In the genomic region with DNA sequence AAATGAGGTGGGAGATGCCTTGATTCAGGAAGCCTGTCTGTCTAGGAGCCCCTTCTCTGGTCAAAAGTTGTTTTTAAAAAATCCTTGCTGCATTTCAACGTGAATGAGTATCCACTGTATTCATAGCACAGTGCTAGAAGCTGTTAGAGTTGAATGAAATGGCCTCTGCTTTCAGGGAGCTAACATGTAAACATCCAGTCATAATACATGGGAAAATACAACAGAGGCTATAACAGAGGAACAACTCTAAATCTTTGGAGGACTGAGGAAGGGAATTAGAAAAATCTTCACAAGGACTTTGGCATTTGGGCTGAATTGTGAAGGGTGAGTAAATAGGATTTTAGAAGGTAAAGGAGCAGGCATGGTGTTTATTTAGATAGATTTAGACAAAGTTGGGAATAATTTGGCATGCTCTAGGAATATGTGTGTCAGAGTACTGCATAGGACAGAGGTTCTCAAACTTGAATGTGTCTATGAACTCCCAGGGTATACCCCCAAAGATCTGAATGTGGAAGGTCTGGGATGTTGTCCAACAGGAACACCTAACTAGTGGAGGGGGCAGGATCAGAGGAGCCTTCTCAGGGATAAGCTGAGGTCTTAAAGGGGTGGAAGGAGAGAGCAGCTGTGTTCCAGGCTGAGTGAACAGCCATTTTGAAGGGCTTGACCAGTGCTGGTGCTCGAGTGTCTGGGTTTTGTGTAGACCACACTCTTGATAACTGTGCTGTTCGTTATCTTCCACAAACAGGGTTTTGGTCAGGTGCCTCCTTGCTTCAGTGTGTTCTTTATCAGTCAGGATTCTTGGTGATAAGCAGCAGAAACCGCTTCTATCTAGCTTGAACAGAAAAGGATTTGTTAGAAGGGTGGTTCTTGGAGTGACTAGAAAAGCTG, we compare ENCODE assay signal across 1 cellular context.
TF ChIP-seq lines count a peak whose summit lies in the region.

No MANE protein-coding gene starts in this region.

TF ChIP-seq in HepG2, 621 proteins besides CTCF, POLR2A, EP300 and RAD21 (continues in another document):
- TF ChIP-seq ZNF775 (CRISPR knock-in tag; IDR thresholded peaks at IDR 0.05; ENCODE audit: borderline replicate concordance) (no peak), PITX1 (CRISPR knock-in tag; IDR thresholded peaks at IDR 0.05) (no peak), HOXA3 (CRISPR knock-in tag; IDR thresholded peaks at IDR 0.05) (no peak), XRCC5 (optimal IDR thresholded peaks at IDR 0.05; ENCODE audit: low read length) (no peak), ZIK1 (CRISPR knock-in tag; IDR thresholded peaks at IDR 0.05; ENCODE audit: borderline replicate concordance, low read depth) (no peak)
- TF ChIP-seq, protein P1, sequence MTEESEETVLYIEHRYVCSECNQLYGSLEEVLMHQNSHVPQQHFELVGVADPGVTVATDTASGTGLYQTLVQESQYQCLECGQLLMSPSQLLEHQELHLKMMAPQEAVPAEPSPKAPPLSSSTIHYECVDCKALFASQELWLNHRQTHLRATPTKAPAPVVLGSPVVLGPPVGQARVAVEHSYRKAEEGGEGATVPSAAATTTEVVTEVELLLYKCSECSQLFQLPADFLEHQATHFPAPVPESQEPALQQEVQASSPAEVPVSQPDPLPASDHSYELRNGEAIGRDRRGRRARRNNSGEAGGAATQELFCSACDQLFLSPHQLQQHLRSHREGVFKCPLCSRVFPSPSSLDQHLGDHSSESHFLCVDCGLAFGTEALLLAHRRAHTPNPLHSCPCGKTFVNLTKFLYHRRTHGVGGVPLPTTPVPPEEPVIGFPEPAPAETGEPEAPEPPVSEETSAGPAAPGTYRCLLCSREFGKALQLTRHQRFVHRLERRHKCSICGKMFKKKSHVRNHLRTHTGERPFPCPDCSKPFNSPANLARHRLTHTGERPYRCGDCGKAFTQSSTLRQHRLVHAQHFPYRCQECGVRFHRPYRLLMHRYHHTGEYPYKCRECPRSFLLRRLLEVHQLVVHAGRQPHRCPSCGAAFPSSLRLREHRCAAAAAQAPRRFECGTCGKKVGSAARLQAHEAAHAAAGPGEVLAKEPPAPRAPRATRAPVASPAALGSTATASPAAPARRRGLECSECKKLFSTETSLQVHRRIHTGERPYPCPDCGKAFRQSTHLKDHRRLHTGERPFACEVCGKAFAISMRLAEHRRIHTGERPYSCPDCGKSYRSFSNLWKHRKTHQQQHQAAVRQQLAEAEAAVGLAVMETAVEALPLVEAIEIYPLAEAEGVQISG (CRISPR knock-in tag; IDR thresholded peaks at IDR 0.05): no peak
- TF ChIP-seq, protein P2, sequence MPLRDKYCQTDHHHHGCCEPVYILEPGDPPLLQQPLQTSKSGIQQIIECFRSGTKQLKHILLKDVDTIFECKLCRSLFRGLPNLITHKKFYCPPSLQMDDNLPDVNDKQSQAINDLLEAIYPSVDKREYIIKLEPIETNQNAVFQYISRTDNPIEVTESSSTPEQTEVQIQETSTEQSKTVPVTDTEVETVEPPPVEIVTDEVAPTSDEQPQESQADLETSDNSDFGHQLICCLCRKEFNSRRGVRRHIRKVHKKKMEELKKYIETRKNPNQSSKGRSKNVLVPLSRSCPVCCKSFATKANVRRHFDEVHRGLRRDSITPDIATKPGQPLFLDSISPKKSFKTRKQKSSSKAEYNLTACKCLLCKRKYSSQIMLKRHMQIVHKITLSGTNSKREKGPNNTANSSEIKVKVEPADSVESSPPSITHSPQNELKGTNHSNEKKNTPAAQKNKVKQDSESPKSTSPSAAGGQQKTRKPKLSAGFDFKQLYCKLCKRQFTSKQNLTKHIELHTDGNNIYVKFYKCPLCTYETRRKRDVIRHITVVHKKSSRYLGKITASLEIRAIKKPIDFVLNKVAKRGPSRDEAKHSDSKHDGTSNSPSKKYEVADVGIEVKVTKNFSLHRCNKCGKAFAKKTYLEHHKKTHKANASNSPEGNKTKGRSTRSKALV (CRISPR knock-in tag; IDR thresholded peaks at IDR 0.05): no peak
- TF ChIP-seq, protein P3, sequence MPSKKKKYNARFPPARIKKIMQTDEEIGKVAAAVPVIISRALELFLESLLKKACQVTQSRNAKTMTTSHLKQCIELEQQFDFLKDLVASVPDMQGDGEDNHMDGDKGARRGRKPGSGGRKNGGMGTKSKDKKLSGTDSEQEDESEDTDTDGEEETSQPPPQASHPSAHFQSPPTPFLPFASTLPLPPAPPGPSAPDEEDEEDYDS (CRISPR knock-in tag; IDR thresholded peaks at IDR 0.05): no peak
- TF ChIP-seq, protein P4, sequence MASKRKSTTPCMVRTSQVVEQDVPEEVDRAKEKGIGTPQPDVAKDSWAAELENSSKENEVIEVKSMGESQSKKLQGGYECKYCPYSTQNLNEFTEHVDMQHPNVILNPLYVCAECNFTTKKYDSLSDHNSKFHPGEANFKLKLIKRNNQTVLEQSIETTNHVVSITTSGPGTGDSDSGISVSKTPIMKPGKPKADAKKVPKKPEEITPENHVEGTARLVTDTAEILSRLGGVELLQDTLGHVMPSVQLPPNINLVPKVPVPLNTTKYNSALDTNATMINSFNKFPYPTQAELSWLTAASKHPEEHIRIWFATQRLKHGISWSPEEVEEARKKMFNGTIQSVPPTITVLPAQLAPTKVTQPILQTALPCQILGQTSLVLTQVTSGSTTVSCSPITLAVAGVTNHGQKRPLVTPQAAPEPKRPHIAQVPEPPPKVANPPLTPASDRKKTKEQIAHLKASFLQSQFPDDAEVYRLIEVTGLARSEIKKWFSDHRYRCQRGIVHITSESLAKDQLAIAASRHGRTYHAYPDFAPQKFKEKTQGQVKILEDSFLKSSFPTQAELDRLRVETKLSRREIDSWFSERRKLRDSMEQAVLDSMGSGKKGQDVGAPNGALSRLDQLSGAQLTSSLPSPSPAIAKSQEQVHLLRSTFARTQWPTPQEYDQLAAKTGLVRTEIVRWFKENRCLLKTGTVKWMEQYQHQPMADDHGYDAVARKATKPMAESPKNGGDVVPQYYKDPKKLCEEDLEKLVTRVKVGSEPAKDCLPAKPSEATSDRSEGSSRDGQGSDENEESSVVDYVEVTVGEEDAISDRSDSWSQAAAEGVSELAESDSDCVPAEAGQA (IDR thresholded peaks at IDR 0.05; ENCODE audit: low read depth): no peak
- TF ChIP-seq, protein P4 (CRISPR knock-in tag; IDR thresholded peaks at IDR 0.05; ENCODE audit: borderline replicate concordance): no peak
- TF ChIP-seq, protein P5, sequence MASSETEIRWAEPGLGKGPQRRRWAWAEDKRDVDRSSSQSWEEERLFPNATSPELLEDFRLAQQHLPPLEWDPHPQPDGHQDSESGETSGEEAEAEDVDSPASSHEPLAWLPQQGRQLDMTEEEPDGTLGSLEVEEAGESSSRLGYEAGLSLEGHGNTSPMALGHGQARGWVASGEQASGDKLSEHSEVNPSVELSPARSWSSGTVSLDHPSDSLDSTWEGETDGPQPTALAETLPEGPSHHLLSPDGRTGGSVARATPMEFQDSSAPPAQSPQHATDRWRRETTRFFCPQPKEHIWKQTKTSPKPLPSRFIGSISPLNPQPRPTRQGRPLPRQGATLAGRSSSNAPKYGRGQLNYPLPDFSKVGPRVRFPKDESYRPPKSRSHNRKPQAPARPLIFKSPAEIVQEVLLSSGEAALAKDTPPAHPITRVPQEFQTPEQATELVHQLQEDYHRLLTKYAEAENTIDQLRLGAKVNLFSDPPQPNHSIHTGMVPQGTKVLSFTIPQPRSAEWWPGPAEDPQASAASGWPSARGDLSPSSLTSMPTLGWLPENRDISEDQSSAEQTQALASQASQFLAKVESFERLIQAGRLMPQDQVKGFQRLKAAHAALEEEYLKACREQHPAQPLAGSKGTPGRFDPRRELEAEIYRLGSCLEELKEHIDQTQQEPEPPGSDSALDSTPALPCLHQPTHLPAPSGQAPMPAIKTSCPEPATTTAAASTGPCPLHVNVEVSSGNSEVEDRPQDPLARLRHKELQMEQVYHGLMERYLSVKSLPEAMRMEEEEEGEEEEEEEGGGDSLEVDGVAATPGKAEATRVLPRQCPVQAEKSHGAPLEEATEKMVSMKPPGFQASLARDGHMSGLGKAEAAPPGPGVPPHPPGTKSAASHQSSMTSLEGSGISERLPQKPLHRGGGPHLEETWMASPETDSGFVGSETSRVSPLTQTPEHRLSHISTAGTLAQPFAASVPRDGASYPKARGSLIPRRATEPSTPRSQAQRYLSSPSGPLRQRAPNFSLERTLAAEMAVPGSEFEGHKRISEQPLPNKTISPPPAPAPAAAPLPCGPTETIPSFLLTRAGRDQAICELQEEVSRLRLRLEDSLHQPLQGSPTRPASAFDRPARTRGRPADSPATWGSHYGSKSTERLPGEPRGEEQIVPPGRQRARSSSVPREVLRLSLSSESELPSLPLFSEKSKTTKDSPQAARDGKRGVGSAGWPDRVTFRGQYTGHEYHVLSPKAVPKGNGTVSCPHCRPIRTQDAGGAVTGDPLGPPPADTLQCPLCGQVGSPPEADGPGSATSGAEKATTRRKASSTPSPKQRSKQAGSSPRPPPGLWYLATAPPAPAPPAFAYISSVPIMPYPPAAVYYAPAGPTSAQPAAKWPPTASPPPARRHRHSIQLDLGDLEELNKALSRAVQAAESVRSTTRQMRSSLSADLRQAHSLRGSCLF (CRISPR knock-in tag; IDR thresholded peaks at IDR 0.05; ENCODE audit: borderline replicate concordance): no peak
- TF ChIP-seq, protein P6, sequence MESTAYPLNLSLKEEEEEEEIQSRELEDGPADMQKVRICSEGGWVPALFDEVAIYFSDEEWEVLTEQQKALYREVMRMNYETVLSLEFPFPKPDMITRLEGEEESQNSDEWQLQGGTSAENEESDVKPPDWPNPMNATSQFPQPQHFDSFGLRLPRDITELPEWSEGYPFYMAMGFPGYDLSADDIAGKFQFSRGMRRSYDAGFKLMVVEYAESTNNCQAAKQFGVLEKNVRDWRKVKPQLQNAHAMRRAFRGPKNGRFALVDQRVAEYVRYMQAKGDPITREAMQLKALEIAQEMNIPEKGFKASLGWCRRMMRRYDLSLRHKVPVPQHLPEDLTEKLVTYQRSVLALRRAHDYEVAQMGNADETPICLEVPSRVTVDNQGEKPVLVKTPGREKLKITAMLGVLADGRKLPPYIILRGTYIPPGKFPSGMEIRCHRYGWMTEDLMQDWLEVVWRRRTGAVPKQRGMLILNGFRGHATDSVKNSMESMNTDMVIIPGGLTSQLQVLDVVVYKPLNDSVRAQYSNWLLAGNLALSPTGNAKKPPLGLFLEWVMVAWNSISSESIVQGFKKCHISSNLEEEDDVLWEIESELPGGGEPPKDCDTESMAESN (CRISPR knock-in tag; conservative IDR thresholded peaks at IDR 0.05): no peak
- TF ChIP-seq, protein P7, sequence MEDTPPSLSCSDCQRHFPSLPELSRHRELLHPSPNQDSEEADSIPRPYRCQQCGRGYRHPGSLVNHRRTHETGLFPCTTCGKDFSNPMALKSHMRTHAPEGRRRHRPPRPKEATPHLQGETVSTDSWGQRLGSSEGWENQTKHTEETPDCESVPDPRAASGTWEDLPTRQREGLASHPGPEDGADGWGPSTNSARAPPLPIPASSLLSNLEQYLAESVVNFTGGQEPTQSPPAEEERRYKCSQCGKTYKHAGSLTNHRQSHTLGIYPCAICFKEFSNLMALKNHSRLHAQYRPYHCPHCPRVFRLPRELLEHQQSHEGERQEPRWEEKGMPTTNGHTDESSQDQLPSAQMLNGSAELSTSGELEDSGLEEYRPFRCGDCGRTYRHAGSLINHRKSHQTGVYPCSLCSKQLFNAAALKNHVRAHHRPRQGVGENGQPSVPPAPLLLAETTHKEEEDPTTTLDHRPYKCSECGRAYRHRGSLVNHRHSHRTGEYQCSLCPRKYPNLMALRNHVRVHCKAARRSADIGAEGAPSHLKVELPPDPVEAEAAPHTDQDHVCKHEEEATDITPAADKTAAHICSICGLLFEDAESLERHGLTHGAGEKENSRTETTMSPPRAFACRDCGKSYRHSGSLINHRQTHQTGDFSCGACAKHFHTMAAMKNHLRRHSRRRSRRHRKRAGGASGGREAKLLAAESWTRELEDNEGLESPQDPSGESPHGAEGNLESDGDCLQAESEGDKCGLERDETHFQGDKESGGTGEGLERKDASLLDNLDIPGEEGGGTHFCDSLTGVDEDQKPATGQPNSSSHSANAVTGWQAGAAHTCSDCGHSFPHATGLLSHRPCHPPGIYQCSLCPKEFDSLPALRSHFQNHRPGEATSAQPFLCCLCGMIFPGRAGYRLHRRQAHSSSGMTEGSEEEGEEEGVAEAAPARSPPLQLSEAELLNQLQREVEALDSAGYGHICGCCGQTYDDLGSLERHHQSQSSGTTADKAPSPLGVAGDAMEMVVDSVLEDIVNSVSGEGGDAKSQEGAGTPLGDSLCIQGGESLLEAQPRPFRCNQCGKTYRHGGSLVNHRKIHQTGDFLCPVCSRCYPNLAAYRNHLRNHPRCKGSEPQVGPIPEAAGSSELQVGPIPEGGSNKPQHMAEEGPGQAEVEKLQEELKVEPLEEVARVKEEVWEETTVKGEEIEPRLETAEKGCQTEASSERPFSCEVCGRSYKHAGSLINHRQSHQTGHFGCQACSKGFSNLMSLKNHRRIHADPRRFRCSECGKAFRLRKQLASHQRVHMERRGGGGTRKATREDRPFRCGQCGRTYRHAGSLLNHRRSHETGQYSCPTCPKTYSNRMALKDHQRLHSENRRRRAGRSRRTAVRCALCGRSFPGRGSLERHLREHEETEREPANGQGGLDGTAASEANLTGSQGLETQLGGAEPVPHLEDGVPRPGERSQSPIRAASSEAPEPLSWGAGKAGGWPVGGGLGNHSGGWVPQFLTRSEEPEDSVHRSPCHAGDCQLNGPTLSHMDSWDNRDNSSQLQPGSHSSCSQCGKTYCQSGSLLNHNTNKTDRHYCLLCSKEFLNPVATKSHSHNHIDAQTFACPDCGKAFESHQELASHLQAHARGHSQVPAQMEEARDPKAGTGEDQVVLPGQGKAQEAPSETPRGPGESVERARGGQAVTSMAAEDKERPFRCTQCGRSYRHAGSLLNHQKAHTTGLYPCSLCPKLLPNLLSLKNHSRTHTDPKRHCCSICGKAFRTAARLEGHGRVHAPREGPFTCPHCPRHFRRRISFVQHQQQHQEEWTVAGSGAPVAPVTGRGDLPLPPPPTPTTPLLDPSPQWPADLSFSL (CRISPR knock-in tag; IDR thresholded peaks at IDR 0.05): no peak
- TF ChIP-seq, protein P8, sequence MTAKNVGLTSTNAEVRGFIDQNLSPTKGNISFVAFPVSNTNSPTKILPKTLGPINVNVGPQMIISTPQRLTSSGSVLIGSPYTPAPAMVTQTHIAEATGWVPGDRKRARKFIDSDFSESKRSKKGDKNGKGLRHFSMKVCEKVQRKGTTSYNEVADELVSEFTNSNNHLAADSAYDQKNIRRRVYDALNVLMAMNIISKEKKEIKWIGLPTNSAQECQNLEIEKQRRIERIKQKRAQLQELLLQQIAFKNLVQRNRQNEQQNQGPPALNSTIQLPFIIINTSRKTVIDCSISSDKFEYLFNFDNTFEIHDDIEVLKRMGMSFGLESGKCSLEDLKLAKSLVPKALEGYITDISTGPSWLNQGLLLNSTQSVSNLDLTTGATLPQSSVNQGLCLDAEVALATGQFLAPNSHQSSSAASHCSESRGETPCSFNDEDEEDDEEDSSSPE (CRISPR knock-in tag; IDR thresholded peaks at IDR 0.05): no peak
